ENCODE assay signal across 15 cellular contexts in the genomic region with DNA sequence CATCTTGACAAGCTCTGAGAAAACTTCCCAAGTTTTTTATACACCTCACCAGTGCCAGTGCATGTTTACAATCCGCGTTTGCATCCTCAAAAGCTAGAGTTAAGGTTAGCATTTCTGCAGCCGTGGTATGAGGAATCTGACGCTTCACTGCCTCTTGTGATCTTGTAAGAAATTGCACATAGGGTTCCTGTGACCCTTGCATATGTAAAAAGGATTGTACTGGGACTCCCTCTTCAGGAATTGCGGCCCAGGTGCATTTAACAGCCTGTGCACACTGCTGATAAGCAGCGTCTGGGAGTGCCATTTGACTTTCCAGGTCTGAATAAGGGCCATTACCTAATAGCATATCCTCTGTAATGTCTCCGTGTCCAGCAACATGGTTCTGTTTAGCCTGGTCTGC. TPM values are rescaled to one million over a fixed set of nuclear protein-coding genes. Genes with fewer than 3 reads are reported as not detected.
A peak's percentile ranks its signal among the peaks of the same experiment; 100 is the strongest.
DNase-seq lines count a peak whose midpoint lies in the region; ATAC-seq, FAIRE-seq and TF ChIP-seq lines count a peak whose summit lies in the region.
"Had no signal": no experiment of that assay in that cellular context is flagged by ENCODE, and none has a peak within 500 bp of the region (broad histone marks: within the 10 kb centered on the region; RNA-seq: fewer than 3 reads in every experiment).

No MANE protein-coding gene starts in this region.

- DNase-seq in DND-41 = peak; percentile 31
- no peak for DNase-seq in HTR-8/SVneo (ENCODE audit: insufficient read length, low spot score)
- DNase-seq in RWPE2 (ENCODE audit: low spot score) = no peak
- no peak for DNase-seq in left ventricle myocardium inferior
- no peak for DNase-seq in NCI-H2227 treated with DMSO at 0.1 percent for 48 hours (lab: John Stamatoyannopoulos, UW)
- no peak for DNase-seq in GM19239 (ENCODE audit: insufficient read length, low spot score)
- no peak for DNase-seq in OCI-LY7 (ENCODE audit: low spot score)
- DNase-seq: foreskin fibroblast; kidney; naive thymus-derived CD8-positive, alpha-beta T cell; NCI-H1417; sigmoid colon had no signal

- intact Hi-C loops in left ventricle myocardium inferior (cut with micrococcal nuclease) = no loop called here
- intact Hi-C loops in OCI-LY7 (cut with micrococcal nuclease; ENCODE audit: unreplicated experiment) = no loop called here

- no peak for ATAC-seq in DND-41 (ENCODE audit: insufficient read depth, low read depth)
- 0 out of 3 replicates have a peak, but pooled peaks have one; percentile 45 for ATAC-seq in RWPE2 (ENCODE audit: low read depth)
- ATAC-seq in GM18502 (IDR thresholded peaks at IDR 0.05; ENCODE audit: poor library complexity, unreplicated experiment) = no peak
- ATAC-seq: activated naive CD4-positive, alpha-beta T cell treated with anti-CD3 and anti-CD28 coated beads, Interleukin-2, amount 50 U/mL, for 72 hours; naive thymus-derived CD8-positive, alpha-beta T cell had no signal

- no peaks in the 10 kb centered on the region for H3K79me2 ChIP-seq in DND-41 (ENCODE audit: insufficient read depth, low read length)
- no peaks in the 10 kb centered on the region for H3K79me2 ChIP-seq in OCI-LY7 (ENCODE audit: insufficient read depth, low read depth, low read length)

- POLR2A ChIA-PET in OCI-LY7 (lab: Charles Lee) = no interaction called here

- H3K27ac ChIP-seq in DND-41 (ENCODE audit: low read length) (no peak overlapping the region), RWPE2 (ENCODE audit: poor library complexity, severe bottlenecking) (peak overlapping the region; percentile 39), left ventricle myocardium inferior (replicated peaks) (peak overlapping the region; percentile 43), OCI-LY7 (ENCODE audit: low read depth, low read length, poor library complexity, severe bottlenecking) (no peak overlapping the region)
- H3K27ac ChIP-seq: sigmoid colon, thoracic aorta had no signal

- FAIRE-seq in HTR-8/SVneo (lab: Jason Lieb, UNC) = peak; percentile 28
- no peak for FAIRE-seq in GM19239 (lab: Jason Lieb, UNC)
- FAIRE-seq: kidney had no signal

- H3K36me3 ChIP-seq in DND-41 (ENCODE audit: insufficient read depth, low read length) (0 out of 2 replicates have a peak, but pooled peaks cover 5% of the 10 kb centered on the region), RWPE2 (ENCODE audit: low read depth) (no peaks in the 10 kb centered on the region), left ventricle myocardium inferior (no peaks in the 10 kb centered on the region), OCI-LY7 (ENCODE audit: insufficient read depth, low read length) (no peaks in the 10 kb centered on the region)
- H3K36me3 ChIP-seq: sigmoid colon, thoracic aorta had no signal

- TF ChIP-seq CTCF in DND-41 (IDR thresholded peaks at IDR 0.05; ENCODE audit: borderline replicate concordance, extremely low read depth, low read length, poor library complexity, severe bottlenecking) = peak; percentile 48
- peak; percentile 33 for TF ChIP-seq CTCF in RWPE2 (IDR thresholded peaks at IDR 0.05; ENCODE audit: poor library complexity, severe bottlenecking)
- peak; percentile 62 for TF ChIP-seq CTCF in left ventricle myocardium inferior (IDR thresholded peaks at IDR 0.05; ENCODE audit: borderline replicate concordance)
- TF ChIP-seq CTCF in OCI-LY7 (conservative IDR thresholded peaks at IDR 0.05; ENCODE audit: low read length) = no peak

- BruUV-seq in OCI-LY7 (replicated peaks; lab: Mats Ljungman, UMichigan) = no TSS peak

- no peak overlapping the region for H3K9ac ChIP-seq in DND-41 (ENCODE audit: low read depth, low read length)

- H3K4me3 ChIP-seq in DND-41 (ENCODE audit: low read depth in 1 of 2, low read length in 2 of 2) (no peak overlapping the region), RWPE2 (ENCODE audit: severe bottlenecking) (no peak overlapping the region), left ventricle myocardium inferior (no peak overlapping the region), OCI-LY7 (ENCODE audit: low read depth, low read length, poor library complexity, severe bottlenecking) (no peak overlapping the region)
- H3K4me3 ChIP-seq: sigmoid colon, thoracic aorta had no signal

- H2AFZ ChIP-seq in DND-41 (ENCODE audit: low read depth, low read length) (no peak overlapping the region), OCI-LY7 (ENCODE audit: low read length) (no peak overlapping the region)

- CTCF ChIA-PET in OCI-LY7 (lab: Charles Lee; ENCODE audit: unreplicated experiment) = no interaction called here

- H4K20me1 ChIP-seq in DND-41 (ENCODE audit: insufficient read depth, low read length) (no peaks in the 10 kb centered on the region), OCI-LY7 (ENCODE audit: insufficient read depth, low read length) (no peaks in the 10 kb centered on the region)

- H3K27me3 ChIP-seq in DND-41 (ENCODE audit: insufficient read depth, low read length, poor library complexity) (no peaks in the 10 kb centered on the region), RWPE2 (ENCODE audit: insufficient read depth, poor library complexity, severe bottlenecking) (no peaks in the 10 kb centered on the region), left ventricle myocardium inferior (ENCODE audit: low read depth) (no peaks in the 10 kb centered on the region)
- H3K27me3 ChIP-seq: sigmoid colon had no signal

- H3K4me2 ChIP-seq in DND-41 (ENCODE audit: insufficient read depth, low read length) (no peak overlapping the region), OCI-LY7 (ENCODE audit: low read length) (no peak overlapping the region)

- H3K9me2 ChIP-seq in OCI-LY7 (ENCODE audit: insufficient read depth, low read length) = no peaks in the 10 kb centered on the region

- no peaks in the 10 kb centered on the region for H3K9me3 ChIP-seq in DND-41 (ENCODE audit: insufficient read depth, low read length, severe bottlenecking)
- H3K9me3 ChIP-seq in RWPE2 (ENCODE audit: severe bottlenecking) = no peaks in the 10 kb centered on the region
- H3K9me3 ChIP-seq in left ventricle myocardium inferior (replicated peaks) = no peaks in the 10 kb centered on the region
- no peaks in the 10 kb centered on the region for H3K9me3 ChIP-seq in OCI-LY7 (ENCODE audit: low read length)
- H3K9me3 ChIP-seq: sigmoid colon, thoracic aorta had no signal

- H3K4me1 ChIP-seq in DND-41 (ENCODE audit: insufficient read depth, low read length) = peaks cover 36% of the 10 kb centered on the region
- peaks cover 25% of the 10 kb centered on the region for H3K4me1 ChIP-seq in RWPE2 (ENCODE audit: insufficient read depth, poor library complexity, severe bottlenecking)
- peaks cover 30% of the 10 kb centered on the region for H3K4me1 ChIP-seq in left ventricle myocardium inferior
- no peaks in the 10 kb centered on the region for H3K4me1 ChIP-seq in OCI-LY7 (ENCODE audit: insufficient read depth, low read length, poor library complexity, severe bottlenecking)
- H3K4me1 ChIP-seq: sigmoid colon had no signal

RNA-seq across cellular contexts. Expression of gene FPR3, which starts 15.3 kb away (rescaled TPM):
- total RNA-seq in left ventricle myocardium inferior (3.6 TPM), OCI-LY7 (2022) (not detected in 2 replicates)
- not detected in 2 replicates for total RNA-seq in OCI-LY7 (2014; rRNA removed; shearing (Covaris generic))
- total RNA-seq: activated naive CD4-positive, alpha-beta T cell treated with anti-CD3 and anti-CD28 coated beads, Interleukin-2, amount 50 U/mL, for 72 hours had no signal

RNA-seq across cellular contexts. Expression of gene FPR2, which starts 49.2 kb away (rescaled TPM):
- total RNA-seq in left ventricle myocardium inferior (0.74 TPM), OCI-LY7 (2022) (not detected in 2 replicates)
- total RNA-seq in OCI-LY7 (2014; rRNA removed; shearing (Covaris generic)) = not detected in 2 replicates
- total RNA-seq: activated naive CD4-positive, alpha-beta T cell treated with anti-CD3 and anti-CD28 coated beads, Interleukin-2, amount 50 U/mL, for 72 hours; naive thymus-derived CD8-positive, alpha-beta T cell had no signal

RNA-seq across cellular contexts. Expression of gene FPR1, which starts 58.5 kb away (rescaled TPM):
- total RNA-seq in left ventricle myocardium inferior (4.5 TPM), OCI-LY7 (2022) (not detected in 2 replicates)
- not detected in 2 replicates for total RNA-seq in OCI-LY7 (2014; rRNA removed; shearing (Covaris generic))
- total RNA-seq: activated naive CD4-positive, alpha-beta T cell treated with anti-CD3 and anti-CD28 coated beads, Interleukin-2, amount 50 U/mL, for 72 hours; naive thymus-derived CD8-positive, alpha-beta T cell had no signal

Comparison
In these comparisons a context has a peak if more than half of its experiments do, and no peak if none do; other contexts are left out.
1. H3K27ac ChIP-seq: peak in RWPE2 (single experiment) and left ventricle myocardium inferior (single experiment); none in DND-41 (single experiment) and OCI-LY7 (single experiment).